Comparison of ENCODE assay signal across 8 cellular contexts in genomic region chr17:73092518-73093135, GRCh38. TPM values are rescaled to one million over a fixed set of nuclear protein-coding genes. Genes with fewer than 3 reads are reported as not detected.
DNase-seq lines count a peak whose midpoint lies in the region; ATAC-seq and TF ChIP-seq lines count a peak whose summit lies in the region.

Gene SLC39A11, minus strand, starts transcription at chr17:73092688. Its CDS starts 3,924 bp downstream, at chr17:73088764.

- TF ChIP-seq POLR2A in Raji (IDR thresholded peaks at IDR 0.05; ENCODE audit: insufficient read depth, low read depth, low read length) = peak; percentile 86

- no peaks in the 10 kb centered on the region for H3K9me3 Mint-ChIP-seq in nephron progenitor cell
- H3K9me3 Mint-ChIP-seq in stimulated activated naive CD8-positive, alpha-beta T cell treated with anti-CD3 and anti-CD28 coated beads, Interleukin-15, amount 100 ng/mL, for 72 hours = no peaks in the 10 kb centered on the region

- peak; percentile 92 for DNase-seq in EH (ENCODE audit: low read depth)
- peak; percentile 75 for DNase-seq in GOT3 (lab: John Stamatoyannopoulos, UW)
- peak; percentile 84 for DNase-seq in LNCaP clone FGC (ENCODE audit: low read depth)
- DNase-seq in activated T-helper 9 cell treated with anti-CD3 and anti-CD28 coated beads, Interleukin-2, amount 50 U/mL, for 16 hours (ENCODE audit: low read depth) = peak; percentile 85
- DNase-seq in fibroblast of the aortic adventitia (ENCODE audit: low read depth) = peak; percentile 88
- DNase-seq in nephron progenitor cell = peak; percentile 90
- peak; percentile 84 to 93 for DNase-seq in stimulated activated naive CD8-positive, alpha-beta T cell treated with anti-CD3 and anti-CD28 coated beads, Interleukin-15, amount 100 ng/mL, for 72 hours

- peaks cover 29% of the 10 kb centered on the region for H3K4me1 Mint-ChIP-seq in nephron progenitor cell
- peaks cover 36% of the 10 kb centered on the region for H3K4me1 Mint-ChIP-seq in stimulated activated naive CD8-positive, alpha-beta T cell treated with anti-CD3 and anti-CD28 coated beads, Interleukin-15, amount 100 ng/mL, for 72 hours

- peak; percentile 99 for ATAC-seq in stimulated activated naive CD8-positive, alpha-beta T cell treated with anti-CD3 and anti-CD28 coated beads, Interleukin-15, amount 100 ng/mL, for 72 hours

- H3K27me3 Mint-ChIP-seq in nephron progenitor cell (ENCODE audit: low read depth, poor library complexity) = no peaks in the 10 kb centered on the region
- no peaks in the 10 kb centered on the region for H3K27me3 Mint-ChIP-seq in stimulated activated naive CD8-positive, alpha-beta T cell treated with anti-CD3 and anti-CD28 coated beads, Interleukin-15, amount 100 ng/mL, for 72 hours

- H3K4me3 ChIP-seq in LNCaP clone FGC (ENCODE audit: low read depth, low read length) (peak within 1 kb of the TSS; percentile 83), fibroblast of the aortic adventitia (ENCODE audit: low read depth, low read length) (peak within 1 kb of the TSS; percentile 95)

- H3K4me3 Mint-ChIP-seq in nephron progenitor cell = peak within 1 kb of the TSS; percentile 94
- H3K4me3 Mint-ChIP-seq in stimulated activated naive CD8-positive, alpha-beta T cell treated with anti-CD3 and anti-CD28 coated beads, Interleukin-15, amount 100 ng/mL, for 72 hours = peak within 1 kb of the TSS; percentile 100

- TF ChIP-seq CTCF in LNCaP clone FGC (IDR thresholded peaks at IDR 0.05; ENCODE audit: control insufficient read depth, extremely low read depth, insufficient read depth) (no peak), fibroblast of the aortic adventitia (IDR thresholded peaks at IDR 0.05; ENCODE audit: insufficient read depth, low read length) (no peak), nephron progenitor cell (IDR thresholded peaks at IDR 0.05) (no peak)

- H3K36me3 Mint-ChIP-seq in nephron progenitor cell (ENCODE audit: low read depth) = peaks cover 1% of the 10 kb centered on the region

- peak within 1 kb of the TSS; percentile 78 for H3K27ac Mint-ChIP-seq in nephron progenitor cell
- H3K27ac Mint-ChIP-seq in stimulated activated naive CD8-positive, alpha-beta T cell treated with anti-CD3 and anti-CD28 coated beads, Interleukin-15, amount 100 ng/mL, for 72 hours = peak within 1 kb of the TSS; percentile 100

RNA-seq across cellular contexts. Expression of gene SLC39A11, which starts in this region (rescaled TPM):
- total RNA-seq in fibroblast of the aortic adventitia (ENCODE audit: low replicate concordance) = 15.8 and 30.5 TPM in 2 replicates

Comparison
In these comparisons a context has a peak if more than half of its experiments do, and no peak if none do; other contexts are left out.
1. Peak in every context shown above with its lines: DNase-seq, ATAC-seq and H3K4me3 ChIP-seq.